Comparison of ENCODE assay signal across 21 cellular contexts in the genomic region with DNA sequence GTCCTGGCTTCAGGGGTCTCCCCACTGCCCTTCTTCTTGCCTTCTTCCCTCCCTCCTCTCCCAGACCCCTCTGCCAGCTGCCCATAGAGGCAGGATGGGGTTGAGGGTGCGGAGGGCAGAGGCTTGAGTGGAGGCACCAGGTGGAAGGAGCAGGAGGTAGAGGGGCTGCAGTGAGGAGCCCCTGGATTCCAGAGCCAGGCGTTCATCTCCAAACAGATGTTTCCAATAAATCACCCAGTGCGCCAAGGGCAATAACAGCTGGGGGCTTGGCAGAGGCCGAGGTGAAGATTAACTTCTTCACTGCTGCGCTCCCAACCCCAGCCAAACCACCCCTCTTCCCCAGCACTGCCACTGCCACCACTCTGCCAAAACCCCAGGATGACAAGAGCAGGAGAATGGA. TPM values are rescaled to one million over a fixed set of nuclear protein-coding genes. Genes with fewer than 3 reads are reported as not detected.
DNase-seq lines count a peak whose midpoint lies in the region; ATAC-seq, FAIRE-seq and TF ChIP-seq lines count a peak whose summit lies in the region.
"Had no signal": no experiment of that assay in that cellular context is flagged by ENCODE, and none has a peak within 500 bp of the region (broad histone marks: within the 10 kb centered on the region; RNA-seq: fewer than 3 reads in every experiment).

No MANE protein-coding gene starts in this region.

- no peak overlapping the region for H3K4me3 Mint-ChIP-seq in mesothelial cell of epicardium

- H3K4me1 ChIP-seq in SJCRH30 (peaks cover 47% of the 10 kb centered on the region), HepG2 (ENCODE audit: insufficient read depth, low read length) (peaks cover 24% of the 10 kb centered on the region)
- H3K4me1 ChIP-seq: BE2C had no signal

- no peak for TF ChIP-seq POLR2A in HepG2 (IDR thresholded peaks at IDR 0.05; ENCODE audit: insufficient read depth in 1 of 2, low read depth in 2 of 2, low read length in 2 of 2)

- no peak for ATAC-seq in sciatic nerve
- no peak for ATAC-seq in HepG2
- ATAC-seq: K562 had no signal

- in situ Hi-C loops in HepG2 (cut with HindIII; ENCODE audit: extremely low pct_ligation_motif_present, low pct_unique_long_range_greater_than_20kb), result no loop called here

- no peak overlapping the region for H3K9ac ChIP-seq in HepG2 (ENCODE audit: insufficient read depth, low read depth, low read length)

- H3K4me2 ChIP-seq in HepG2 (ENCODE audit: low read depth, low read length), result no peak overlapping the region
- H3K4me2 ChIP-seq: PC-9 had no signal

- no peak for TF ChIP-seq RAD21 in HepG2 (CRISPR knock-in tag; IDR thresholded peaks at IDR 0.05)

- intact Hi-C loops in sciatic nerve (cut with DNase I), result no loop called here
- intact Hi-C loops in HepG2 (cut with micrococcal nuclease; ENCODE audit: unreplicated experiment), result no loop called here

- H3K9me3 ChIP-seq in SJCRH30 (replicated peaks), result no peaks in the 10 kb centered on the region
- no peaks in the 10 kb centered on the region for H3K9me3 ChIP-seq in HepG2 (ENCODE audit: low read length)
- H3K9me3 ChIP-seq: BE2C had no signal

- H3K9me3 Mint-ChIP-seq in mesothelial cell of epicardium, result no peaks in the 10 kb centered on the region

- H4K20me1 ChIP-seq in HepG2 (ENCODE audit: insufficient read depth, low read length), result no peaks in the 10 kb centered on the region

- peak; percentile 35 for DNase-seq in LHCN-M2 (ENCODE audit: low read depth)
- DNase-seq in SJCRH30, result peak; percentile 92 to 96
- no peak for DNase-seq in mesothelial cell of epicardium (ENCODE audit: low spot score in 2 of 2, unreplicated experiment in 2 of 2)
- DNase-seq in sciatic nerve (ENCODE audit: low spot score), result peak; percentile 35
- DNase-seq in HepG2 (ENCODE audit: low spot score), result no peak
- no peak for DNase-seq in COLO829 (ENCODE audit: low spot score)
- no peak for DNase-seq in HUDEP-2 (lab: John Stamatoyannopoulos, UW; ENCODE audit: unreplicated experiment in 76 of 76)
- DNase-seq: BE2C; DMS53; Kasumi-1; NCI-H1105 treated with DMSO at 0.1 percent for 48 hours; NCI-H146; NCI-H1930; NCI-H2107; NCI-H748 treated with DMSO at 0.1 percent for 48 hours; NK-92 treated with Interleukin-12 subunit alpha and Interleukin-12 subunit beta, amount 100 ng/mL, for 24 hours; PC-9 had no signal

- no peak overlapping the region for H2AFZ ChIP-seq in HepG2 (ENCODE audit: low read length)
- H2AFZ ChIP-seq: PC-9 had no signal

- peaks cover 46% of the 10 kb centered on the region for H3K4me1 Mint-ChIP-seq in mesothelial cell of epicardium

- H3K27me3 ChIP-seq in SJCRH30, result no peaks in the 10 kb centered on the region
- H3K27me3 ChIP-seq in HepG2 (ENCODE audit: control insufficient read depth in 1 of 2, insufficient read depth in 2 of 2, low read length in 2 of 2), result peaks cover 0 to 38% of the 10 kb centered on the region in 2 experiments; a peak in 4 of 5 replicates
- H3K27me3 ChIP-seq: BE2C had no signal

- WGBS in HepG2 (ENCODE audit: low lambda C conversion rate), result 84% methylated on average over 5 of the region's 5 CpGs

- H3K27me3 Mint-ChIP-seq in mesothelial cell of epicardium (ENCODE audit: low read depth), result no peaks in the 10 kb centered on the region

- H3K36me3 Mint-ChIP-seq in mesothelial cell of epicardium, result peaks cover 35% of the 10 kb centered on the region

- no peak overlapping the region for H3K4me3 ChIP-seq in SJCRH30
- no peak overlapping the region for H3K4me3 ChIP-seq in HepG2 (replicated peaks in 1 of 3; ENCODE audit: insufficient read depth in 1 of 3, low read depth in 2 of 3, low read length in 3 of 3)
- H3K4me3 ChIP-seq: K562, PC-9 had no signal

- H3K27ac Mint-ChIP-seq in mesothelial cell of epicardium, result peak overlapping the region; percentile 9

- TF ChIP-seq CTCF in mesothelial cell of epicardium (IDR thresholded peaks at IDR 0.05; ENCODE audit: unreplicated experiment) (no peak), HepG2 (CRISPR knock-in tag; IDR thresholded peaks at IDR 0.05) (no peak)

- no peak for FAIRE-seq in HepG2 (lab: Jason Lieb, UNC)
- FAIRE-seq: GM18507, H54, K562 had no signal

- POLR2A ChIA-PET in HepG2 (lab: Yijun Ruan, JAX), result no interaction called here

- BruUV-seq in HepG2 (replicated peaks; lab: Mats Ljungman, UMichigan), result no TSS peak

- no peaks in the 10 kb centered on the region for H3K79me2 ChIP-seq in HepG2 (ENCODE audit: insufficient read depth, low read length)

- H3K27ac ChIP-seq in SJCRH30, result peak overlapping the region; percentile 79
- no peak overlapping the region for H3K27ac ChIP-seq in HepG2 (ENCODE audit: extremely low read length, insufficient read depth, low read length)
- H3K27ac ChIP-seq: PC-9 had no signal

- TF ChIP-seq EP300 in HepG2 (IDR thresholded peaks at IDR 0.05; ENCODE audit: low read depth in 2 of 2, low read length in 2 of 2) (no peak), HepG2 (CRISPR knock-in tag; IDR thresholded peaks at IDR 0.05; ENCODE audit: borderline replicate concordance) (no peak)

- H3K36me3 ChIP-seq in SJCRH30 (peaks cover 53% of the 10 kb centered on the region), HepG2 (replicated peaks in 1 of 2; ENCODE audit: control insufficient read depth in 1 of 2, insufficient read depth in 2 of 2, low read length in 2 of 2) (no peaks in the 10 kb centered on the region)
- H3K36me3 ChIP-seq: BE2C had no signal

- CTCF ChIA-PET in HepG2 (lab: Yijun Ruan, JAX; ENCODE audit: low intra/inter-chr PET ratio, low total read pairs), result no interaction called here

TF ChIP-seq in HepG2, 621 proteins besides CTCF, POLR2A, EP300 and RAD21:
- TF ChIP-seq CAMTA2 (CRISPR knock-in tag; IDR thresholded peaks at IDR 0.05; ENCODE audit: borderline replicate concordance), result no peak
- TF ChIP-seq, protein P1, sequence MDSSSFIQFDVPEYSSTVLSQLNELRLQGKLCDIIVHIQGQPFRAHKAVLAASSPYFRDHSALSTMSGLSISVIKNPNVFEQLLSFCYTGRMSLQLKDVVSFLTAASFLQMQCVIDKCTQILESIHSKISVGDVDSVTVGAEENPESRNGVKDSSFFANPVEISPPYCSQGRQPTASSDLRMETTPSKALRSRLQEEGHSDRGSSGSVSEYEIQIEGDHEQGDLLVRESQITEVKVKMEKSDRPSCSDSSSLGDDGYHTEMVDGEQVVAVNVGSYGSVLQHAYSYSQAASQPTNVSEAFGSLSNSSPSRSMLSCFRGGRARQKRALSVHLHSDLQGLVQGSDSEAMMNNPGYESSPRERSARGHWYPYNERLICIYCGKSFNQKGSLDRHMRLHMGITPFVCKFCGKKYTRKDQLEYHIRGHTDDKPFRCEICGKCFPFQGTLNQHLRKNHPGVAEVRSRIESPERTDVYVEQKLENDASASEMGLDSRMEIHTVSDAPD (CRISPR knock-in tag; IDR thresholded peaks at IDR 0.05), result no peak
- no peak for TF ChIP-seq HOXA3 (CRISPR knock-in tag; IDR thresholded peaks at IDR 0.05)
- TF ChIP-seq, protein P2, sequence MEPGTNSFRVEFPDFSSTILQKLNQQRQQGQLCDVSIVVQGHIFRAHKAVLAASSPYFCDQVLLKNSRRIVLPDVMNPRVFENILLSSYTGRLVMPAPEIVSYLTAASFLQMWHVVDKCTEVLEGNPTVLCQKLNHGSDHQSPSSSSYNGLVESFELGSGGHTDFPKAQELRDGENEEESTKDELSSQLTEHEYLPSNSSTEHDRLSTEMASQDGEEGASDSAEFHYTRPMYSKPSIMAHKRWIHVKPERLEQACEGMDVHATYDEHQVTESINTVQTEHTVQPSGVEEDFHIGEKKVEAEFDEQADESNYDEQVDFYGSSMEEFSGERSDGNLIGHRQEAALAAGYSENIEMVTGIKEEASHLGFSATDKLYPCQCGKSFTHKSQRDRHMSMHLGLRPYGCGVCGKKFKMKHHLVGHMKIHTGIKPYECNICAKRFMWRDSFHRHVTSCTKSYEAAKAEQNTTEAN (CRISPR knock-in tag; conservative IDR thresholded peaks at IDR 0.05), result no peak
- no peak for TF ChIP-seq ZNF878 (CRISPR knock-in tag; IDR thresholded peaks at IDR 0.05)
- TF ChIP-seq GTF2F1 (IDR thresholded peaks at IDR 0.05; ENCODE audit: low read length), result no peak

RNA-seq across cellular contexts. Expression of a gene that starts 10.7 kb away (rescaled TPM):
- total RNA-seq in LHCN-M2 (2014; rRNA removed) (0.23 TPM in 1 of 2 replicates, not detected in the other), mesothelial cell of epicardium (146 to 149 TPM (median 148 TPM) in 3 replicates), sciatic nerve (15.2 TPM), HepG2 (2016; rRNA removed; fragmentation: Illumina TruSeq; extraction: Trizol) (not detected in 2 replicates)
- not detected for polyA plus RNA-seq in LHCN-M2 (2012)
- total RNA-seq in SJCRH30 (2014; rRNA removed; shearing (Covaris generic)), result 166 and 176 TPM in 2 replicates
- not detected in 2 replicates for total RNA-seq in HepG2 (2016; cell fraction: cytosol; rRNA removed; fragmentation: Illumina TruSeq; extraction: Trizol; ENCODE audit: low read depth)
- total RNA-seq in HepG2 (2016; cell fraction: insoluble cytoplasmic fraction; rRNA removed; fragmentation: Illumina TruSeq; extraction: Trizol), result not detected in 2 replicates
- not detected in 2 replicates for total RNA-seq in HepG2 (2016; cell fraction: membrane; rRNA removed; fragmentation: Illumina TruSeq; extraction: Trizol)
- not detected in 2 replicates for total RNA-seq in HepG2 (2016; cell fraction: nucleus; rRNA removed; fragmentation: Illumina TruSeq; extraction: Trizol)
- 0.28 and 0.30 TPM in 2 replicates for polyA plus RNA-seq in HepG2 (2011; rRNA removed)
- 0.38 and 0.42 TPM in 2 replicates for polyA plus RNA-seq in HepG2 (2011; cell fraction: cytosol; rRNA removed)
- polyA plus RNA-seq in HepG2 (2011; cell fraction: nucleus; rRNA removed), result 0.23 and 0.29 TPM in 2 replicates
- 0.19 TPM in 1 of 2 replicates, not detected in the other for polyA plus RNA-seq in HepG2 (2012)
- 0.57 TPM in 1 of 2 replicates, not detected in the other for polyA plus RNA-seq in HepG2 (2016; cell fraction: cytosol; fragmentation: Illumina TruSeq; extraction: Trizol; ENCODE audit: low read depth)
- polyA plus RNA-seq in HepG2 (2016; cell fraction: insoluble cytoplasmic fraction; fragmentation: Illumina TruSeq; extraction: Trizol; ENCODE audit: low read depth), result not detected in 2 replicates
- not detected in 2 replicates for polyA plus RNA-seq in HepG2 (2016; cell fraction: membrane; fragmentation: Illumina TruSeq; extraction: Trizol; ENCODE audit: low read depth)
- not detected in 2 replicates for polyA plus RNA-seq in HepG2 (2016; cell fraction: nucleus; fragmentation: Illumina TruSeq; extraction: Trizol; ENCODE audit: insufficient read depth, low read depth)
- polyA minus RNA-seq in HepG2 (2011; rRNA and poly(A)+ RNA removed; ENCODE audit: low replicate concordance), result 0.18 TPM in 1 of 2 replicates, not detected in the other
- polyA minus RNA-seq in HepG2 (2011; cell fraction: cytosol; rRNA and poly(A)+ RNA removed), result not detected in 2 replicates
- polyA minus RNA-seq in HepG2 (2011; cell fraction: nucleus; rRNA and poly(A)+ RNA removed), result not detected in 2 replicates
- total RNA-seq: G401, K562 had no signal
- polyA plus RNA-seq: K562 had no signal

Comparison
In these comparisons a context has a peak if more than half of its experiments do, and no peak if none do; other contexts are left out.
1. DNase-seq: peak in LHCN-M2 (single experiment), SJCRH30 (2 of 2) and sciatic nerve (single experiment); none in mesothelial cell of epicardium (0 of 2), HepG2 (single experiment), COLO829 (single experiment) and HUDEP-2 (0 of 76).
2. RNA of a gene that starts 10.7 kb away (total RNA-seq): 166 to 176 TPM in SJCRH30, 146 to 149 TPM in mesothelial cell of epicardium and 15.2 TPM in sciatic nerve (single experiment); 0.23 TPM in LHCN-M2 and not detected in HepG2; every median in the first group is over 10 times any median in the second.